Comparison of ENCODE assay signal across 7 cellular contexts in the genomic region with DNA sequence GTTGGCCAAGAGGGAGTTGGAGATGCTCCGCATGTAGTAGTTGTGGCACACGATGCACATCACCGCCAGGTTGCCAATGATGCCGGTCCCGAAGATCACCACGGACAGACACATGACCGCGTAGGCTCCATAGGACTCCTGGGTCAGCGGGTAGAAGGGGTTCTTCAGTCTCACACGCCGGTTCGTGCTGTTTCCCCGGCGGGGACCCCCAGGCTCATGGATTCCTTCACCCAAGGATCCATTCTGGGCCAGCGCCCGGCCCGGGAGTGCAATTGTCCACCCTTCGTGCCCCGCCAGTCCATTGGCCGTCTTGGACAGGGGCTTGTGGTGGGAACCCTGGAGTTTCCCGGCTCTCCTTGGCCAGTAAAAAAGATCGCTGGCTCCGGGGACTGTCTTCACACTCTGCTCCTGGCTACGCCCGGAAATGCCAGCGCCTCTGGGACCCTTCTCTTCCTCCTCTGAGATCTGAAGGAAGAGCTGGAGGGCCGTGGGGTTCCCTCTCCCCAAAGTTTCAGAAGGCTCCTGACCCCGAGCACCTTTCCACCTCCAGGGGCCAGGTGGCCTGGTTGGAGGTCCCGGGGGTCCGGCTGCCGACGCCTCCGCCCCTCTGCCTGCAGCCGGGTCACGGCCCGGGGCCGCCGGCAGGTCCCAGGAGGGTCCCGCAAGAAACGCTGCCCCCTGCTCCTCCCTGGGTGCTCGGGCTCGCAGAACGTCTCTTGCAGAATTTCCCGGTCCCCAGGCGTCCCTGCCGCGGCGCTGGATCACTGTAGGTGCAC. TPM values are rescaled to one million over a fixed set of nuclear protein-coding genes. Genes with fewer than 3 reads are reported as not detected.
A peak's percentile ranks its signal among the peaks of the same experiment; 100 is the strongest.
DNase-seq lines count a peak whose midpoint lies in the region; ATAC-seq and TF ChIP-seq lines count a peak whose summit lies in the region.

No MANE protein-coding gene starts in this region.

- intact Hi-C loops in CD14-positive monocyte (cut with micrococcal nuclease): no loop called here

- H3K27ac Mint-ChIP-seq in immature natural killer cell (no peak overlapping the region), CD14-positive monocyte (no peak overlapping the region)
- no peak overlapping the region for H3K27ac Mint-ChIP-seq in stimulated activated memory B cell treated with anti-CD40 and anti-IgM and Interleukin-4, amounts not matched to agents 10 μg/mL and 1 μg/mL and 100 μg/mL, for 72 hours

- H3K4me1 Mint-ChIP-seq in immature natural killer cell (peaks cover 14 to 23% of the 10 kb centered on the region in 2 donors), CD14-positive monocyte (peaks cover 10% of the 10 kb centered on the region)
- H3K4me1 Mint-ChIP-seq in stimulated activated memory B cell treated with anti-CD40 and anti-IgM and Interleukin-4, amounts not matched to agents 10 μg/mL and 1 μg/mL and 100 μg/mL, for 72 hours: peaks cover 23% of the 10 kb centered on the region

- peaks cover 5 to 18% (median 14%) of the 10 kb centered on the region in 3 donors for H3K27me3 Mint-ChIP-seq in immature natural killer cell (ENCODE audit: low read depth in 3 of 3)
- H3K27me3 Mint-ChIP-seq in stimulated activated memory B cell treated with anti-CD40 and anti-IgM and Interleukin-4, amounts not matched to agents 10 μg/mL and 1 μg/mL and 100 μg/mL, for 72 hours: peaks cover 58% of the 10 kb centered on the region
- peaks cover 49 to 66% (median 53%) of the 10 kb centered on the region in 3 donors for H3K27me3 Mint-ChIP-seq in CD14-positive monocyte (ENCODE audit: low read depth in 3 of 3)

- ATAC-seq in HG03280 (IDR thresholded peaks at IDR 0.05; ENCODE audit: unreplicated experiment): peak; percentile 6
- no peak for ATAC-seq in stimulated activated memory B cell treated with anti-CD40 and anti-IgM and Interleukin-4, amounts not matched to agents 10 μg/mL and 1 μg/mL and 100 μg/mL, for 72 hours

- peak overlapping the region; percentile 92 for H3K27ac ChIP-seq in angular gyrus (ENCODE audit: low read depth, low read length)

- TF ChIP-seq CTCF in CD14-positive monocyte (IDR thresholded peaks at IDR 0.05): no peak

- H3K9me3 Mint-ChIP-seq in immature natural killer cell: peaks cover 0 to 14% (median 5%) of the 10 kb centered on the region in 6 donors
- no peaks in the 10 kb centered on the region for H3K9me3 Mint-ChIP-seq in stimulated activated memory B cell treated with anti-CD40 and anti-IgM and Interleukin-4, amounts not matched to agents 10 μg/mL and 1 μg/mL and 100 μg/mL, for 72 hours
- peaks cover 0 to 19% (median 15%) of the 10 kb centered on the region in 7 donors for H3K9me3 Mint-ChIP-seq in CD14-positive monocyte

- peaks cover 0 to 5% (median 0%) of the 10 kb centered on the region in 3 donors for H3K36me3 Mint-ChIP-seq in immature natural killer cell
- H3K36me3 Mint-ChIP-seq in stimulated activated memory B cell treated with anti-CD40 and anti-IgM and Interleukin-4, amounts not matched to agents 10 μg/mL and 1 μg/mL and 100 μg/mL, for 72 hours: no peaks in the 10 kb centered on the region
- H3K36me3 Mint-ChIP-seq in CD14-positive monocyte: peaks cover 0 to 5% of the 10 kb centered on the region in 2 donors

- DNase-seq in immature natural killer cell: peak in 1 of 3 donors; percentile 7
- no peak for DNase-seq in germinal center (ENCODE audit: low spot score)
- no peak for DNase-seq in LoVo (ENCODE audit: low spot score)
- no peak for DNase-seq in CD14-positive monocyte (ENCODE audit: low spot score)

- peak overlapping the region; percentile 78 to 84 (median 81) for H3K4me3 Mint-ChIP-seq in immature natural killer cell
- peak overlapping the region; percentile 68 for H3K4me3 Mint-ChIP-seq in stimulated activated memory B cell treated with anti-CD40 and anti-IgM and Interleukin-4, amounts not matched to agents 10 μg/mL and 1 μg/mL and 100 μg/mL, for 72 hours
- H3K4me3 Mint-ChIP-seq in CD14-positive monocyte: peak overlapping the region in 1 of 2 donors; percentile 90

RNA-seq across cellular contexts. Expression of a gene that starts 1.3 kb away (rescaled TPM):
- polyA plus RNA-seq in immature natural killer cell: not detected
- not detected for polyA plus RNA-seq in CD14-positive monocyte
